ENCODE assay signal across 35 cellular contexts in the genomic region with DNA sequence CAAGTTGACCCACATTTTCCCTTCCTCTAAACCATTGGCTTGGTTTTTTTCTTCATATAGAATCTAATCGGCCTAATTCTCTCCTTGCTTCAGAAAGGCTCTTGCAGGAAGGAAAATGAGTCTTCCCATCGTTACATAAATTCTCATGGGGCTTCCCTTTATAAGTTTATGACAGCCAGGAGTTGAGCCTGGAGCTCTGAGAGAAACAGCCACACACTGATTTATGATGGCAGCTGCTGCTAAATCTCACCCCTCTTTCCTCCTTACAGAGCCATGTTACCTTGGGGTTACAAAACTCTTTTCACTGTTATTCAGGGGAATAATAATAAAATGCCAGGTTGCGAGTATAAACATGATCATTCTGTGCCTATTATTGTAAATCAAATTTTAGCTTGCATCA. TPM values are rescaled to one million over a fixed set of nuclear protein-coding genes. Genes with fewer than 3 reads are reported as not detected.
"Had no signal": no experiment of that assay in that cellular context is flagged by ENCODE, and none has a peak within 500 bp of the region (broad histone marks: within the 10 kb centered on the region; RNA-seq: fewer than 3 reads in every experiment).

No MANE protein-coding gene starts in this region.

- ATAC-seq: activated CD8-positive, alpha-beta memory T cell treated with anti-CD3 and anti-CD28 coated beads, Interleukin-2, amount 10 ng/mL, durations not matched to agents 7 days and 5 days; Right ventricle myocardium inferior had no signal

- H2AFZ ChIP-seq: PC-9 had no signal

- DNase-seq: activated B cell treated with CpG ODN at 0.5 μM for 24 hours; activated CD4-positive, alpha-beta memory T cell treated with anti-CD3 and anti-CD28 coated beads, Interleukin-2, amount 10 ng/mL, durations not matched to agents 7 days and 5 days; activated CD4-positive, alpha-beta T cell treated with anti-CD3 and anti-CD28 coated beads for 4 hours; activated CD4-positive, CD25-positive, alpha-beta regulatory T cell treated with anti-CD3 and anti-CD28 coated beads, Interleukin-2, amount 50 U/mL, for 72 hours; activated CD8-positive, alpha-beta memory T cell treated with anti-CD3 and anti-CD28 coated beads for 24 hours; activated CD8-positive, alpha-beta memory T cell treated with anti-CD3 and anti-CD28 coated beads, Interleukin-2, amount 10 ng/mL, durations not matched to agents 7 days and 5 days; activated CD8-positive, alpha-beta memory T cell treated with anti-CD3 and anti-CD28 coated beads, Interleukin-2, amount 50 U/mL, for 48 hours; activated effector memory CD4-positive, alpha-beta T cell treated with Interleukin-2 at 50 U/mL for 16 hours; activated naive CD4-positive, alpha-beta T cell treated with anti-CD3 and anti-CD28 coated beads, Interleukin-2, amount 50 U/mL, for 16 hours; activated naive CD8-positive, alpha-beta T cell treated with anti-CD3 and anti-CD28 coated beads for 36 hours; activated T-cell treated with anti-CD3 and anti-CD28 coated beads, Interleukin-2, amount 50 U/mL, for 48 hours; amniotic stem cell; Karpas-422; KBM-7; MG63; NCI-H1048; NCI-H1436 treated with DMSO at 0.1 percent for 48 hours; NCI-H1694 treated with DMSO at 0.1 percent for 48 hours; NCI-H2029; NCI-H2171 treated with DMSO at 0.1 percent for 48 hours; NCI-H2227 treated with DMSO at 0.1 percent for 48 hours; NCI-H446; NCI-H524; NK-92 treated with Interleukin-12 subunit alpha and Interleukin-12 subunit beta, amount 100 ng/mL, for 24 hours; PC-9; SIG-M5; SW 1271; T-helper 1 cell; T-helper 2 cell; T-helper 9 cell had no signal

- H3K27me3 Mint-ChIP-seq: activated CD4-positive, alpha-beta memory T cell treated with anti-CD3 and anti-CD28 coated beads, Interleukin-2, amount 10 ng/mL, durations not matched to agents 7 days and 5 days; activated CD8-positive, alpha-beta memory T cell treated with anti-CD3 and anti-CD28 coated beads, Interleukin-2, amount 10 ng/mL, durations not matched to agents 7 days and 5 days; activated naive CD8-positive, alpha-beta T cell treated with anti-CD3 and anti-CD28 coated beads for 36 hours had no signal

- H3K4me3 Mint-ChIP-seq: activated B cell treated with CpG ODN at 0.5 μM for 24 hours; activated CD4-positive, alpha-beta memory T cell treated with anti-CD3 and anti-CD28 coated beads, Interleukin-2, amount 10 ng/mL, durations not matched to agents 7 days and 5 days; activated CD8-positive, alpha-beta memory T cell treated with anti-CD3 and anti-CD28 coated beads, Interleukin-2, amount 10 ng/mL, durations not matched to agents 7 days and 5 days; activated naive CD8-positive, alpha-beta T cell treated with anti-CD3 and anti-CD28 coated beads for 36 hours had no signal

- H3K36me3 ChIP-seq: ascending aorta, breast epithelium, MG63 had no signal

- H3K4me1 ChIP-seq: ascending aorta, breast epithelium had no signal

- H3K36me3 Mint-ChIP-seq: activated CD8-positive, alpha-beta memory T cell treated with anti-CD3 and anti-CD28 coated beads, Interleukin-2, amount 10 ng/mL, durations not matched to agents 7 days and 5 days had no signal

- H3K9me3 Mint-ChIP-seq: activated B cell treated with CpG ODN at 0.5 μM for 24 hours; activated CD4-positive, alpha-beta memory T cell treated with anti-CD3 and anti-CD28 coated beads, Interleukin-2, amount 10 ng/mL, durations not matched to agents 7 days and 5 days; activated naive CD8-positive, alpha-beta T cell treated with anti-CD3 and anti-CD28 coated beads for 36 hours had no signal

- H3K4me2 ChIP-seq: PC-9 had no signal

- H3K27ac Mint-ChIP-seq: activated B cell treated with CpG ODN at 0.5 μM for 24 hours; activated CD4-positive, alpha-beta memory T cell treated with anti-CD3 and anti-CD28 coated beads, Interleukin-2, amount 10 ng/mL, durations not matched to agents 7 days and 5 days; activated CD8-positive, alpha-beta memory T cell treated with anti-CD3 and anti-CD28 coated beads, Interleukin-2, amount 10 ng/mL, durations not matched to agents 7 days and 5 days; activated naive CD8-positive, alpha-beta T cell treated with anti-CD3 and anti-CD28 coated beads for 36 hours had no signal

- H3K27ac ChIP-seq: ascending aorta, breast epithelium, PC-9, RWPE1, VCaP had no signal

- H3K9me3 ChIP-seq: ascending aorta, breast epithelium, MG63 had no signal

- H3K4me3 ChIP-seq: ascending aorta, breast epithelium, MG63, PC-9 had no signal

RNA-seq across cellular contexts. Expression of a gene that starts 5.7 kb away (rescaled TPM):
- total RNA-seq: activated B cell treated with CpG ODN at 0.5 μM for 24 hours, PC-9 had no signal
